ENCODE assay signal across 15 cellular contexts in the genomic region with DNA sequence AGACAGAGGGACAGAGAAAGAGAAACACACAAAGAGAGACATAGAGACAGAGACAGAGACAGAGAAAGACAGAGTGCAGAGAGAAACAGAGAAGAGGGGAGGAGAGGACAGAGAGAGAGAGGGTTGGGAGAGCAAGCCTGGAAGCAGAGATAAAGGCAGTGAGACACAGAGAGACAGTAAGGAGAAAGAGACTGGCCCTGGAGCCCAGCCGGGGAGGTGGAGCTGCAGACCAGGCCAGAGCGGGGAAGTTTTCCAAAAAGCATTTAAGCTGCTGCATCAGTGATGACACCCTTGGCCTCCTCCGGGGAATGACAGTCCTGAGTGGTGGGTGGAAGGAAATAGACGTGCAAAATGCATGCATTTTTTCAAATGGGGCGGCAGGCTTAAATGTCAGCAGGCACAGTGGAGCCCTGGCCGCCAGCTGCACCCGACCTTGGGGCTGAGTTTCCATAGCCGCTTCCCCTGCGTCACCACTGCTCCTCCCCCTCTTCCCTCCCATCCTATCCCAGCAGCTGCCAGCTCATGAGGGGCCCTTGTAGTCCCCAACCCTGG.
DNase-seq lines count a peak whose midpoint lies in the region; ATAC-seq and TF ChIP-seq lines count a peak whose summit lies in the region.
"Had no signal": no experiment of that assay in that cellular context is flagged by ENCODE, and none has a peak within 500 bp of the region (broad histone marks: within the 10 kb centered on the region; RNA-seq: fewer than 3 reads in every experiment).

No MANE protein-coding gene starts in this region.

- H3K36me3 Mint-ChIP-seq in nephron progenitor cell (ENCODE audit: low read depth) (peaks cover 5% of the 10 kb centered on the region), chondrocyte (ENCODE audit: low read depth) (no peaks in the 10 kb centered on the region)
- H3K36me3 Mint-ChIP-seq: CD14-positive monocyte had no signal

- H3K9me3 ChIP-seq in BLaER1 treated with 17β-estradiol and CSF1 and Interleukin-3, amounts not matched to agents 10 nM and 100 nM (replicated peaks in 1 of 11), result peaks cover 0 to 5% (median 2%) of the 10 kb centered on the region in 11 experiments; a peak in 8 of 22 replicates
- H3K9me3 ChIP-seq in cardiac muscle cell (ENCODE audit: low read depth), result no peaks in the 10 kb centered on the region

- TF ChIP-seq CTCF in cardiac muscle cell (IDR thresholded peaks at IDR 0.05; ENCODE audit: low read depth, low read length) (no peak), nephron progenitor cell (IDR thresholded peaks at IDR 0.05) (no peak), chondrocyte (IDR thresholded peaks at IDR 0.05) (no peak)

- H3K4me1 ChIP-seq in BLaER1 treated with 17β-estradiol and CSF1 and Interleukin-3, amounts not matched to agents 10 nM and 100 nM, result peaks cover 15 to 23% (median 19%) of the 10 kb centered on the region in 10 experiments
- peaks cover 17% of the 10 kb centered on the region for H3K4me1 ChIP-seq in cardiac muscle cell (ENCODE audit: low read depth)

- H3K27me3 Mint-ChIP-seq in nephron progenitor cell (ENCODE audit: low read depth, poor library complexity) (peaks cover 26% of the 10 kb centered on the region), chondrocyte (ENCODE audit: low read depth) (peaks cover 28% of the 10 kb centered on the region)

- H3K27ac Mint-ChIP-seq in nephron progenitor cell (peak overlapping the region; percentile 0), chondrocyte (ENCODE audit: unreplicated experiment) (no peak overlapping the region)
- H3K27ac Mint-ChIP-seq: CD14-positive monocyte had no signal

- H3K4me2 ChIP-seq in BLaER1 treated with 17β-estradiol and CSF1 and Interleukin-3, amounts not matched to agents 10 nM and 100 nM, result peak overlapping the region; percentile 65 to 84 (median 69)

- peak; percentile 72 for DNase-seq in NCI-H82 treated with DMSO at 0.1 percent for 48 hours (lab: John Stamatoyannopoulos, UW; ENCODE audit: unreplicated experiment)
- peak; percentile 58 to 80 for DNase-seq in cardiac muscle cell (ENCODE audit: low read depth in 1 of 2, low spot score in 1 of 2)
- peak; percentile 59 for DNase-seq in nephron progenitor cell
- no peak for DNase-seq in NCI-H1694 (lab: John Stamatoyannopoulos, UW)
- no peak for DNase-seq in HuH-7.5 (ENCODE audit: low spot score)
- DNase-seq in chondrocyte (ENCODE audit: low spot score), result no peak
- DNase-seq: activated CD4-positive, alpha-beta T cell treated with anti-CD3 and anti-CD28 coated beads for 4 hours; activated gamma-delta T cell; GF-D8; Kasumi-1; NCI-H2029 treated with DMSO at 0.1 percent for 48 hours had no signal

- H3K27ac ChIP-seq in BLaER1 treated with 17β-estradiol and CSF1 and Interleukin-3, amounts not matched to agents 10 nM and 100 nM, result 0 out of 22 replicates have a peak overlapping the region, but pooled peaks of 1 of the 11 experiments have one; percentile 2
- peak overlapping the region; percentile 27 for H3K27ac ChIP-seq in cardiac muscle cell
- H3K27ac ChIP-seq: epithelial cell of prostate had no signal

- H3K4me1 Mint-ChIP-seq in nephron progenitor cell (peaks cover 63% of the 10 kb centered on the region), chondrocyte (ENCODE audit: low read depth) (no peaks in the 10 kb centered on the region)
- H3K4me1 Mint-ChIP-seq: CD14-positive monocyte had no signal

- H3K9me3 Mint-ChIP-seq in nephron progenitor cell (peaks cover 11% of the 10 kb centered on the region), chondrocyte (ENCODE audit: low read depth) (peaks cover 9% of the 10 kb centered on the region)

- no peaks in the 10 kb centered on the region for H3K36me3 ChIP-seq in BLaER1 treated with 17β-estradiol and CSF1 and Interleukin-3, amounts not matched to agents 10 nM and 100 nM
- no peaks in the 10 kb centered on the region for H3K36me3 ChIP-seq in cardiac muscle cell

- no peaks in the 10 kb centered on the region for H3K27me3 ChIP-seq in BLaER1 treated with 17β-estradiol and CSF1 and Interleukin-3, amounts not matched to agents 10 nM and 100 nM
- H3K27me3 ChIP-seq in cardiac muscle cell, result no peaks in the 10 kb centered on the region

- H3K9ac ChIP-seq in BLaER1 treated with 17β-estradiol and CSF1 and Interleukin-3, amounts not matched to agents 10 nM and 100 nM, result peak overlapping the region in 4 of 11 experiments; percentile 4 to 31 (median 21); a peak in 2 of 22 replicates

- H3K4me3 ChIP-seq in BLaER1 treated with 17β-estradiol and CSF1 and Interleukin-3, amounts not matched to agents 10 nM and 100 nM, result no peak overlapping the region
- no peak overlapping the region for H3K4me3 ChIP-seq in cardiac muscle cell

- peaks cover 0 to 4% (median 0%) of the 10 kb centered on the region in 11 experiments; a peak in 1 of 22 replicates for H4K20me1 ChIP-seq in BLaER1 treated with 17β-estradiol and CSF1 and Interleukin-3, amounts not matched to agents 10 nM and 100 nM

- ATAC-seq in HG03378 (IDR thresholded peaks at IDR 0.05; ENCODE audit: unreplicated experiment), result no peak

- H3K4me3 Mint-ChIP-seq in nephron progenitor cell (peak overlapping the region; percentile 71), chondrocyte (ENCODE audit: unreplicated experiment) (no peak overlapping the region)

Comparison
In these comparisons a context has a peak if more than half of its experiments do, and no peak if none do; other contexts are left out.
1. DNase-seq: peak in NCI-H82 treated with DMSO at 0.1 percent for 48 hours (single experiment), cardiac muscle cell (2 of 2) and nephron progenitor cell (single experiment); none in NCI-H1694 (single experiment), HuH-7.5 (single experiment) and chondrocyte (single experiment).